Comparison of ENCODE assay signal across 12 cellular contexts in the genomic region with DNA sequence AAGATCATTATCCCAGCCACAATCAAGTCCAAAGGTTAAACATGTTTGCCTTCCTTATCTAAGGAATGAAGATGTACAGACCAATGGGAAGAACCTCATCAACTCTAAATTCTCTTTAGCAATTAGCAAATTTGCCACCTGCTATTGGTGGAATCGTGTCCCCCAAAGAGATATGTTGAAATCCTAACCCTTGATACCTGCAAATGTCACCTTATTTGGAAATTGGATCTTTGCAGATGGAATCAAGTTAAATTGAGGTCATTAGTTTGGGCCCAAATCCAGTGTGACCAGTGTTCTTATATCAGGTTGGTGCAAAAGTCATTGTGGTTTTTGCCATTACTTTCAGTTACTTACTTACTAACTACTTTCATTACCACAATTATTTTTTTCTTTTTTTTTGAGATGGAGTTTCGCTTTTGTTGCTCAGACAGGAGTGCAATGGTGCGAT. TPM values are rescaled to one million over a fixed set of nuclear protein-coding genes. Genes with fewer than 3 reads are reported as not detected.
A peak's percentile ranks its signal among the peaks of the same experiment; 100 is the strongest.
DNase-seq lines count a peak whose midpoint lies in the region; ATAC-seq and TF ChIP-seq lines count a peak whose summit lies in the region.
"Had no signal": no experiment of that assay in that cellular context is flagged by ENCODE, and none has a peak within 500 bp of the region (broad histone marks: within the 10 kb centered on the region; RNA-seq: fewer than 3 reads in every experiment).

No MANE protein-coding gene starts in this region.

- H3K4me1 Mint-ChIP-seq in type B pancreatic cell (ENCODE audit: unreplicated experiment), result peaks cover 12% of the 10 kb centered on the region
- H3K4me1 Mint-ChIP-seq in activated naive CD4-positive, alpha-beta T cell treated with anti-CD3 and anti-CD28 coated beads, Interleukin-2, amount 10 ng/mL, durations not matched to agents 7 days and 5 days, result peaks cover 2% of the 10 kb centered on the region

- CTCF ChIA-PET in activated naive CD4-positive, alpha-beta T cell treated with anti-CD3 and anti-CD28 coated beads, Interleukin-2, amount 10 ng/mL, durations not matched to agents 7 days and 5 days (lab: Charles Lee), result no interaction called here

- H3K36me3 Mint-ChIP-seq in type B pancreatic cell, result no peaks in the 10 kb centered on the region
- no peaks in the 10 kb centered on the region for H3K36me3 Mint-ChIP-seq in activated naive CD4-positive, alpha-beta T cell treated with anti-CD3 and anti-CD28 coated beads, Interleukin-2, amount 10 ng/mL, durations not matched to agents 7 days and 5 days
- H3K36me3 Mint-ChIP-seq: naive B cell had no signal

- H3K27me3 Mint-ChIP-seq in type B pancreatic cell, result peaks cover 3% of the 10 kb centered on the region
- peaks cover 13% of the 10 kb centered on the region for H3K27me3 Mint-ChIP-seq in activated naive CD4-positive, alpha-beta T cell treated with anti-CD3 and anti-CD28 coated beads, Interleukin-2, amount 10 ng/mL, durations not matched to agents 7 days and 5 days

- TF ChIP-seq CTCF in type B pancreatic cell (conservative IDR thresholded peaks at IDR 0.05), result no peak

- ATAC-seq in GM19397 (IDR thresholded peaks at IDR 0.05; ENCODE audit: unreplicated experiment), result peak; percentile 51
- ATAC-seq in HG02938 (IDR thresholded peaks at IDR 0.05; ENCODE audit: unreplicated experiment), result peak; percentile 72
- peak; percentile 49 for ATAC-seq in HG03575 (IDR thresholded peaks at IDR 0.05; ENCODE audit: extremely low read depth, insufficient number of reproducible peaks, low FRiP score, unreplicated experiment)

- H3K9me3 Mint-ChIP-seq in type B pancreatic cell, result peaks cover 8% of the 10 kb centered on the region
- no peaks in the 10 kb centered on the region for H3K9me3 Mint-ChIP-seq in activated naive CD4-positive, alpha-beta T cell treated with anti-CD3 and anti-CD28 coated beads, Interleukin-2, amount 10 ng/mL, durations not matched to agents 7 days and 5 days
- H3K9me3 Mint-ChIP-seq: naive B cell had no signal

- DNase-seq in type B pancreatic cell (ENCODE audit: extremely low spot score, unreplicated experiment) (no peak), NCI-H2171 (lab: John Stamatoyannopoulos, UW) (no peak)
- no peak for DNase-seq in activated CD4-positive, alpha-beta T cell treated with anti-CD3 and anti-CD28 coated beads for 4 hours
- DNase-seq in activated naive CD4-positive, alpha-beta T cell treated with anti-CD3 and anti-CD28 coated beads, Interleukin-2, amount 10 ng/mL, durations not matched to agents 7 days and 5 days, result no peak
- DNase-seq: activated effector memory CD4-positive, alpha-beta T cell treated with Interleukin-2 at 50 U/mL for 16 hours; COR-L47; naive B cell; NCI-H510A treated with DMSO at 0.1 percent for 48 hours had no signal

- peak overlapping the region; percentile 75 for H3K27ac Mint-ChIP-seq in type B pancreatic cell
- H3K27ac Mint-ChIP-seq in activated naive CD4-positive, alpha-beta T cell treated with anti-CD3 and anti-CD28 coated beads, Interleukin-2, amount 10 ng/mL, durations not matched to agents 7 days and 5 days, result no peak overlapping the region
- H3K27ac Mint-ChIP-seq: naive B cell had no signal

- no peak overlapping the region for H3K4me3 Mint-ChIP-seq in type B pancreatic cell
- no peak overlapping the region for H3K4me3 Mint-ChIP-seq in activated naive CD4-positive, alpha-beta T cell treated with anti-CD3 and anti-CD28 coated beads, Interleukin-2, amount 10 ng/mL, durations not matched to agents 7 days and 5 days
- H3K4me3 Mint-ChIP-seq: naive B cell had no signal

RNA-seq across cellular contexts. Expression of a gene that starts 31.3 kb away (rescaled TPM):
- total RNA-seq in type B pancreatic cell (ENCODE audit: low replicate concordance), result 1.3 and 2.8 TPM in 2 replicates
- total RNA-seq: LHCN-M2 had no signal
